In genomic region chr1:31559715-31560114, GRCh38 we compare ENCODE assay signal across 38 cellular contexts. TPM values are rescaled to one million over a fixed set of nuclear protein-coding genes. Genes with fewer than 3 reads are reported as not detected.
"Had no signal": no experiment of that assay in that cellular context is flagged by ENCODE, and none has a peak within 500 bp of the region (broad histone marks: within the 10 kb centered on the region; RNA-seq: fewer than 3 reads in every experiment).

No MANE protein-coding gene starts in this region.

- H3K27me3 ChIP-seq: MG63 had no signal

- H3K27ac ChIP-seq: KMS-11 had no signal

- H3K9me3 ChIP-seq: MG63 had no signal

- H3K4me2 ChIP-seq: KMS-11 had no signal

- DNase-seq: Karpas-422, Kasumi-1, MG63, MM.1S, MV-4-11, NCI-H1048, NCI-H1092, NCI-H1092 treated with DMSO at 0.1 percent for 48 hours, NCI-H1105, NCI-H1105 treated with DMSO at 0.1 percent for 48 hours, NCI-H1417, NCI-H1417 treated with DMSO at 0.1 percent for 48 hours, NCI-H1436, NCI-H1436 treated with DMSO at 0.1 percent for 48 hours, NCI-H146, NCI-H1694, NCI-H1694 treated with DMSO at 0.1 percent for 48 hours, NCI-H187, NCI-H187 treated with DMSO at 0.1 percent for 48 hours, NCI-H1930, NCI-H2029, NCI-H2029 treated with DMSO at 0.1 percent for 48 hours, NCI-H2081, NCI-H2081 treated with DMSO at 0.1 percent for 48 hours, NCI-H2107, NCI-H2171, NCI-H2171 treated with DMSO at 0.1 percent for 48 hours, NCI-H2227 treated with DMSO at 0.1 percent for 48 hours, NCI-H226, NCI-H345, NCI-H446, NCI-H446 treated with DMSO at 0.1 percent for 48 hours, NCI-H510A had no signal

- H3K4me3 ChIP-seq: MG63 had no signal

- H3K9ac ChIP-seq: KMS-11 had no signal

- H3K36me3 ChIP-seq: MG63 had no signal

RNA-seq across cellular contexts. Expression of gene TINAGL1, which starts 16.6 kb away (rescaled TPM):
- total RNA-seq: LHCN-M2 had no signal

RNA-seq across cellular contexts. Expression of gene HCRTR1, which starts 57.8 kb away (rescaled TPM):
- total RNA-seq: LHCN-M2, M059J, MCF 10A, NCI-H460 had no signal
